In the genomic region with DNA sequence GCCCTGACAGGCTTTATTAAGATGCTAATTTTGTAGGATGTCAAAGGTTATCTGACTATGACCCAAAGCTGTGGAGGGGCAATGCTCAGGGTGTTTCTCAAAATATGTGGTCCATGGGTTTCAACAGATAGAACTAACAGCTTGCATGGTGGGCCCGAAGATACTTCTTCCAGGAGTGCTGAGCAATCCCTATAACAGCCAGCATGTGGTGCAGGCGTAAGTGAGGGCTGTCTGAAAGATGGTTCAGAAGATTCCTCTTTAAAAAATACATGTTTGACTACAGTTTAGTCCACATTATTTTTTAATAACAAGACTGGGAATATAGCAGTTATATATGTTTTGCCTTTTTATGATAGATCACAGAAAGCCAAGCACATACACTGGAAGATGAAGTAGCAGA, we compare ENCODE assay signal across 19 cellular contexts. TPM values are rescaled to one million over a fixed set of nuclear protein-coding genes. Genes with fewer than 3 reads are reported as not detected.
A peak's percentile ranks its signal among the peaks of the same experiment; 100 is the strongest.
DNase-seq lines count a peak whose midpoint lies in the region; ATAC-seq, FAIRE-seq and TF ChIP-seq lines count a peak whose summit lies in the region.
"Had no signal": no experiment of that assay in that cellular context is flagged by ENCODE, and none has a peak within 500 bp of the region (broad histone marks: within the 10 kb centered on the region; RNA-seq: fewer than 3 reads in every experiment).

No MANE protein-coding gene starts in this region.

- H3K9me3 ChIP-seq in HCT116 (ENCODE audit: control insufficient read depth in 1 of 2, insufficient read depth in 1 of 2, low read depth in 1 of 2, low read length in 2 of 2): no peaks in the 10 kb centered on the region
- H3K9me3 ChIP-seq: ascending aorta, left lung had no signal

- H3K9me3 Mint-ChIP-seq in endothelial cell (ENCODE audit: unreplicated experiment): no peaks in the 10 kb centered on the region
- H3K9me3 Mint-ChIP-seq: CD8-positive, alpha-beta T cell had no signal

- H3K27me3 ChIP-seq in BJ (ENCODE audit: control insufficient read depth, insufficient read depth, low read length) (peaks cover 2% of the 10 kb centered on the region; the same call in 1 of the 2 replicates), HCT116 (ENCODE audit: insufficient read depth, low read length) (peaks cover 73% of the 10 kb centered on the region)
- H3K27me3 ChIP-seq: ascending aorta had no signal

- no peaks in the 10 kb centered on the region for H3K36me3 Mint-ChIP-seq in endothelial cell (ENCODE audit: low read depth, unreplicated experiment)
- H3K36me3 Mint-ChIP-seq: CD8-positive, alpha-beta T cell had no signal

- no peaks in the 10 kb centered on the region for H3K79me2 ChIP-seq in HCT116 (ENCODE audit: insufficient read depth, low read length)

- no peak overlapping the region for H3K4me2 ChIP-seq in HCT116 (ENCODE audit: low read length)

- TF ChIP-seq POLR2A in HCT116 (IDR thresholded peaks at IDR 0.05; ENCODE audit: borderline replicate concordance, extremely low read depth, insufficient read depth, insufficient read length): no peak

- no TSS peak for BruUV-seq in HCT116 (replicated peaks; lab: Mats Ljungman, UMichigan)

- RAD21 ChIA-PET in HCT116 (lab: Charles Lee; ENCODE audit: low non-redundant PET in 1 of 2, low total read pairs in 2 of 2, uncharacterized antibody in 2 of 2, unreplicated experiment in 2 of 2): no interaction called here

- in situ Hi-C loops in astrocyte of the cerebellum (cut with HindIII; ENCODE audit: low sequenced_read_pairs): no loop called here

- H3K9me2 ChIP-seq in HCT116 (ENCODE audit: insufficient read depth): no peaks in the 10 kb centered on the region

- H3K4me1 Mint-ChIP-seq in endothelial cell (ENCODE audit: unreplicated experiment): peaks cover 21% of the 10 kb centered on the region

- H3K4me3 ChIP-seq in BJ (ENCODE audit: low read depth, low read length) (no peak overlapping the region), HCT116 (replicated peaks in 1 of 2; ENCODE audit: low read depth in 1 of 2, low read length in 2 of 2) (no peak overlapping the region), astrocyte of the cerebellum (ENCODE audit: low read depth, low read length) (no peak overlapping the region)
- H3K4me3 ChIP-seq: ascending aorta, left lung had no signal

- no peak for TF ChIP-seq RAD21 in HCT116 (IDR thresholded peaks at IDR 0.05; ENCODE audit: low read depth)

- no peak overlapping the region for H2AFZ ChIP-seq in HCT116 (ENCODE audit: low read depth, low read length, poor library complexity, severe bottlenecking)

- CTCF ChIA-PET in BJ (lab: Yijun Ruan, JAX): interaction anchor here (0.9 to 1.9 kb wide), 6 partner anchors 14 to 367 kb away, joined by 3 to 17 read pairs (median 3); no protein-coding TSS in a partner anchor
- CTCF ChIA-PET in HCT116 (lab: Charles Lee): interaction anchor here (1.2 kb wide), 1 partner anchor 12 kb away, joined by 4 read pairs; no protein-coding TSS in a partner anchor

- POLR2A ChIA-PET in BJ (lab: Charles Lee): no interaction called here
- POLR2A ChIA-PET in HCT116 (lab: Charles Lee): no interaction called here

- intact Hi-C loops in HCT116 (cut with micrococcal nuclease): no loop called here

- H3K4me1 ChIP-seq in HCT116 (ENCODE audit: control insufficient read depth in 1 of 2, insufficient read depth in 2 of 2, low read length in 2 of 2): no peaks in the 10 kb centered on the region
- H3K4me1 ChIP-seq: ascending aorta, left lung had no signal

- H3K27me3 Mint-ChIP-seq in endothelial cell (ENCODE audit: unreplicated experiment): no peaks in the 10 kb centered on the region

- no peak overlapping the region for H3K4me3 Mint-ChIP-seq in endothelial cell (ENCODE audit: unreplicated experiment)
- H3K4me3 Mint-ChIP-seq: CD8-positive, alpha-beta T cell; naive thymus-derived CD4-positive, alpha-beta T cell had no signal

- TF ChIP-seq CTCF in BJ (IDR thresholded peaks at IDR 0.05; ENCODE audit: insufficient read depth, low read depth, low read length) (0 out of 2 replicates have a peak, but pooled peaks have one; percentile 22), HCT116 (IDR thresholded peaks at IDR 0.05 in 2 of 3, conservative IDR thresholded peaks at IDR 0.05 in 1 of 3; ENCODE audit: borderline replicate concordance in 1 of 3, insufficient read depth in 1 of 3, low read depth in 2 of 3, low read length in 2 of 3) (peak in 2 of 3 experiments; percentile 17 to 35; a peak in 2 of 6 replicates), astrocyte of the cerebellum (IDR thresholded peaks at IDR 0.05; ENCODE audit: low read depth, low read length, missing control alignments) (peak; percentile 15), endothelial cell (IDR thresholded peaks at IDR 0.05; ENCODE audit: unreplicated experiment) (no peak)

- DNase-seq in BJ (ENCODE audit: low read depth): no peak
- no peak for DNase-seq in HCT116 (ENCODE audit: low read depth, low spot score)
- DNase-seq in astrocyte of the cerebellum (ENCODE audit: low read depth): no peak
- peak; percentile 4 for DNase-seq in iris pigment epithelial cell (ENCODE audit: low read depth)
- no peak for DNase-seq in RCC 7860 (ENCODE audit: low spot score)
- DNase-seq in endothelial cell (ENCODE audit: low spot score): no peak
- DNase-seq in glomerular visceral epithelial cell (ENCODE audit: extremely low spot score): no peak
- no peak for DNase-seq in kidney glomerular epithelial cell (lab: John Stamatoyannopoulos, UW)
- DNase-seq: activated effector memory CD4-positive, alpha-beta T cell treated with anti-CD3 and anti-CD28 coated beads, Interleukin-2, amount 50 U/mL, for 16 hours; CD8-positive, alpha-beta T cell; effector CD8-positive, alpha-beta T cell; H7; left lung; naive thymus-derived CD4-positive, alpha-beta T cell; NCI-H187; stimulated activated CD4-positive, alpha-beta T cell treated with anti-CD3 and anti-CD28 coated beads, Interleukin-1b, Interleukin-23, amount 100 ng/mL, for 48 hours; T1000 had no signal

- no peak overlapping the region for H3K27ac Mint-ChIP-seq in endothelial cell (ENCODE audit: unreplicated experiment)
- H3K27ac Mint-ChIP-seq: CD8-positive, alpha-beta T cell; naive thymus-derived CD4-positive, alpha-beta T cell had no signal

- no peak overlapping the region for H3K27ac ChIP-seq in HCT116 (ENCODE audit: low read depth, low read length)
- H3K27ac ChIP-seq: ascending aorta, left lung had no signal

- no peaks in the 10 kb centered on the region for H3K36me3 ChIP-seq in BJ (ENCODE audit: control insufficient read depth, insufficient read depth, low read length)
- H3K36me3 ChIP-seq in HCT116 (ENCODE audit: control insufficient read depth in 1 of 2, insufficient read depth in 2 of 2, low read length in 2 of 2): no peaks in the 10 kb centered on the region
- H3K36me3 ChIP-seq: ascending aorta, left lung had no signal

- H4K20me1 ChIP-seq in HCT116 (ENCODE audit: insufficient read depth): no peaks in the 10 kb centered on the region

- FAIRE-seq in RCC 7860 (lab: Jason Lieb, UNC): no peak

- peak; percentile 60; the same call in 1 of the 2 replicates for ATAC-seq in HCT116
- ATAC-seq: CD8-positive, alpha-beta T cell; left lung; naive thymus-derived CD4-positive, alpha-beta T cell; Right ventricle myocardium inferior had no signal

- no peak overlapping the region for H3K9ac ChIP-seq in HCT116 (ENCODE audit: low read length)

TF ChIP-seq in HCT116, 20 proteins besides CTCF, POLR2A, EP300 and RAD21 (continues in another document):
- TF ChIP-seq EZH2phosphoT487 (IDR thresholded peaks at IDR 0.05; ENCODE audit: borderline replicate concordance) (no peak), EGR1 (IDR thresholded peaks at IDR 0.05; ENCODE audit: low read depth) (no peak), TCF7L2 (IDR thresholded peaks at IDR 0.05; ENCODE audit: borderline replicate concordance, extremely low read depth, insufficient read depth, insufficient read length) (no peak), ELF1 (IDR thresholded peaks at IDR 0.05; ENCODE audit: borderline replicate concordance, low read depth) (no peak), SIN3A (IDR thresholded peaks at IDR 0.05; ENCODE audit: low read depth) (no peak), SRF (IDR thresholded peaks at IDR 0.05; ENCODE audit: low read depth) (no peak), EZH2 (IDR thresholded peaks at IDR 0.05) (no peak), JUND (IDR thresholded peaks at IDR 0.05) (no peak), CEBPB (IDR thresholded peaks at IDR 0.05; ENCODE audit: low read depth) (no peak), ZFX (IDR thresholded peaks at IDR 0.05) (no peak), POLR2AphosphoS5 (IDR thresholded peaks at IDR 0.05; ENCODE audit: low read depth, low read length) (no peak)
- TF ChIP-seq, protein P1, sequence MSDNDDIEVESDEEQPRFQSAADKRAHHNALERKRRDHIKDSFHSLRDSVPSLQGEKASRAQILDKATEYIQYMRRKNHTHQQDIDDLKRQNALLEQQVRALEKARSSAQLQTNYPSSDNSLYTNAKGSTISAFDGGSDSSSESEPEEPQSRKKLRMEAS (IDR thresholded peaks at IDR 0.05): no peak
- TF ChIP-seq, protein P2, sequence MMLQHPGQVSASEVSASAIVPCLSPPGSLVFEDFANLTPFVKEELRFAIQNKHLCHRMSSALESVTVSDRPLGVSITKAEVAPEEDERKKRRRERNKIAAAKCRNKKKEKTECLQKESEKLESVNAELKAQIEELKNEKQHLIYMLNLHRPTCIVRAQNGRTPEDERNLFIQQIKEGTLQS (IDR thresholded peaks at IDR 0.05): no peak
- TF ChIP-seq, protein P3, sequence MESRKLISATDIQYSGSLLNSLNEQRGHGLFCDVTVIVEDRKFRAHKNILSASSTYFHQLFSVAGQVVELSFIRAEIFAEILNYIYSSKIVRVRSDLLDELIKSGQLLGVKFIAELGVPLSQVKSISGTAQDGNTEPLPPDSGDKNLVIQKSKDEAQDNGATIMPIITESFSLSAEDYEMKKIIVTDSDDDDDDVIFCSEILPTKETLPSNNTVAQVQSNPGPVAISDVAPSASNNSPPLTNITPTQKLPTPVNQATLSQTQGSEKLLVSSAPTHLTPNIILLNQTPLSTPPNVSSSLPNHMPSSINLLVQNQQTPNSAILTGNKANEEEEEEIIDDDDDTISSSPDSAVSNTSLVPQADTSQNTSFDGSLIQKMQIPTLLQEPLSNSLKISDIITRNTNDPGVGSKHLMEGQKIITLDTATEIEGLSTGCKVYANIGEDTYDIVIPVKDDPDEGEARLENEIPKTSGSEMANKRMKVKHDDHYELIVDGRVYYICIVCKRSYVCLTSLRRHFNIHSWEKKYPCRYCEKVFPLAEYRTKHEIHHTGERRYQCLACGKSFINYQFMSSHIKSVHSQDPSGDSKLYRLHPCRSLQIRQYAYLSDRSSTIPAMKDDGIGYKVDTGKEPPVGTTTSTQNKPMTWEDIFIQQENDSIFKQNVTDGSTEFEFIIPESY (IDR thresholded peaks at IDR 0.05; ENCODE audit: extremely low read depth, insufficient replicate concordance, low read length): no peak

RNA-seq across cellular contexts. Expression of a gene that starts 7.6 kb away (rescaled TPM):
- not detected in 2 replicates for polyA plus RNA-seq in BJ (2011; rRNA removed)
- not detected in 2 replicates for polyA minus RNA-seq in BJ (2011; rRNA and poly(A)+ RNA removed)
- total RNA-seq in HCT116 (2021; ENCODE audit: unreplicated experiment): not detected
- not detected in 2 replicates for polyA plus RNA-seq in HCT116 (2012)
- 37.0 TPM for total RNA-seq in endothelial cell (ENCODE audit: unreplicated experiment)
- total RNA-seq: ascending aorta; CD8-positive, alpha-beta T cell; naive thymus-derived CD4-positive, alpha-beta T cell; Right ventricle myocardium inferior had no signal
- polyA plus RNA-seq: naive thymus-derived CD4-positive, alpha-beta T cell had no signal

RNA-seq across cellular contexts. Expression of a gene that starts 48.6 kb away (rescaled TPM):
- 3.4 and 5.8 TPM in 2 replicates for polyA plus RNA-seq in BJ (2011; rRNA removed)
- polyA minus RNA-seq in BJ (2011; rRNA and poly(A)+ RNA removed): 0.43 and 0.82 TPM in 2 replicates
- 10.8 TPM for total RNA-seq in HCT116 (2021; ENCODE audit: unreplicated experiment)
- 3.7 and 4.3 TPM in 2 replicates for polyA plus RNA-seq in HCT116 (2012)
- 14.5 TPM for total RNA-seq in endothelial cell (ENCODE audit: unreplicated experiment)

Comparison
In these comparisons a context has a peak if more than half of its experiments do, and no peak if none do; other contexts are left out.
1. RNA of a gene that starts 7.6 kb away (total RNA-seq): 37.0 TPM in endothelial cell (single experiment); not detected in HCT116 (single experiment); every median in the first group is over 10 times any median in the second.